ENCODE assay signal across 1 cellular context in the genomic region with DNA sequence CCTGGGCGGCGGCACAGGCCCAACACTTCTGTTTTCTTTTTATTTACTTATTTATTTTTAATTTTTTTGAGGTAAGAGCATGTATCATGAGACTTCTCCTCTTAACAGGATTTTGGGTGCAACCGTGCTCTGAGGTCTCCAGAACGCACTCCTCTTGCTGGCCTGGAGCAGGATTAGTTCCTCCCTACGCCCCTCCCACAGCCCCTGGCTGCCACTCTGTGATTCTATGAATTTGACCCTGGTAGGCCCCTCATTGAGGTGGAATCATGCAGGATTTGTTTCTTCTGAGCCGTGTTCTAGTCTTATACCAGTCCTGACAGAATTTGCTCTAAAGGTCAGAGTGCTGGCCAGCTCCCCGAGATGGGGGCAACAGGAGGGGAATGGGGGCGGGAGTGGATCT.
TF ChIP-seq lines count a peak whose summit lies in the region.

No MANE protein-coding gene starts in this region.

TF ChIP-seq in IMR-90, 13 proteins besides CTCF, POLR2A, EP300 and RAD21 (continued from another document):
- TF ChIP-seq, protein P1, sequence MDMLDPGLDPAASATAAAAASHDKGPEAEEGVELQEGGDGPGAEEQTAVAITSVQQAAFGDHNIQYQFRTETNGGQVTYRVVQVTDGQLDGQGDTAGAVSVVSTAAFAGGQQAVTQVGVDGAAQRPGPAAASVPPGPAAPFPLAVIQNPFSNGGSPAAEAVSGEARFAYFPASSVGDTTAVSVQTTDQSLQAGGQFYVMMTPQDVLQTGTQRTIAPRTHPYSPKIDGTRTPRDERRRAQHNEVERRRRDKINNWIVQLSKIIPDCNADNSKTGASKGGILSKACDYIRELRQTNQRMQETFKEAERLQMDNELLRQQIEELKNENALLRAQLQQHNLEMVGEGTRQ (IDR thresholded peaks at IDR 0.05; ENCODE audit: low read depth, low read length) = no peak
- TF ChIP-seq MAZ (IDR thresholded peaks at IDR 0.05; ENCODE audit: borderline replicate concordance, low read depth, low read length) (no peak), MAFK (IDR thresholded peaks at IDR 0.05; ENCODE audit: low read depth, low read length) (no peak), NFE2L2 (IDR thresholded peaks at IDR 0.05; ENCODE audit: low read depth, low read length) (no peak)
